8 cellular contexts compared by ENCODE assay signal in the genomic region with DNA sequence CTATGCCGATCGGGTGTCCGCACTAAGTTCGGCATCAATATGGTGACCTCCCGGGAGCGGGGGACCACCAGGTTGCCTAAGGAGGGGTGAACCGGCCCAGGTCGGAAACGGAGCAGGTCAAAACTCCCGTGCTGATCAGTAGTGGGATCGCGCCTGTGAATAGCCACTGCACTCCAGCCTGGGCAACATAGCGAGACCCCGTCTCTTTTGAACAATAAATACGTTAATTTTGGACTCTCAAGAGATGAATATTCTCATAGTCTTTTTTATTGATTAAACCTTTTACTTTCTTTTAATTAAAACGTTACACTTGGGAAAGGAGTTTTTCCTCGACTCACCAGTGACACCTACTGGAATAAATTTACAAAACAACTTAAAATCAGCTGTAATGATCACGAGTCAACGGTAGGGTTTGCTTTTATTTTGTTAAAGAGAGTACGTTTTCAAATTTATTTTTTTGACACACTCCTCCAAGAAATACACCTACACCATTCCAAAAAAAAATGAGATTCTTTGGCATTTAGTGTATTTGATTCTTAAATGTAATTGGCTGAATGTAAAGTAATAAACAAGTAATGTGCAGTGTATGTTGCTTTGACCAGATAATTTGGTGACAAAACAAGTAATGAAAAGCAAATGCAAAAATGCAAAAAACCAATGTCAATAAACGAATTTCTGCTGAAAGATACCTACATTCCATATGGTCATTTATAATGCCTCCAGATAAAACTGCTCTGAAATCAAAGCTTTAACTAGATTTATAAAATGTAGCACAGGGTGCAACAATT. TPM values are rescaled to one million over a fixed set of nuclear protein-coding genes. Genes with fewer than 3 reads are reported as not detected.
A peak's percentile ranks its signal among the peaks of the same experiment; 100 is the strongest.
DNase-seq lines count a peak whose midpoint lies in the region; ATAC-seq and TF ChIP-seq lines count a peak whose summit lies in the region.

No MANE protein-coding gene starts in this region.

- no peaks in the 10 kb centered on the region for H3K27me3 ChIP-seq in transverse colon

- H3K4me3 Mint-ChIP-seq in activated T-cell treated with anti-CD3 and anti-CD28 coated beads, Interleukin-2, amount 50 U/mL, for 4 hours, result peak overlapping the region; percentile 93
- peak overlapping the region; percentile 86 to 95 (median 94) for H3K4me3 Mint-ChIP-seq in nephron

- peak; percentile 30 for ATAC-seq in GM21447 (IDR thresholded peaks at IDR 0.05; ENCODE audit: unreplicated experiment)
- ATAC-seq in activated T-cell treated with anti-CD3 and anti-CD28 coated beads, Interleukin-2, amount 50 U/mL, for 4 hours, result peak; percentile 27 to 35

- TF ChIP-seq CTCF in fibroblast of mammary gland (conservative IDR thresholded peaks at IDR 0.05; ENCODE audit: control insufficient read depth, insufficient read depth, low read depth, low read length) (peak; percentile 70), nephron (IDR thresholded peaks at IDR 0.05; ENCODE audit: unreplicated experiment in 3 of 3) (peak; percentile 86 to 94 (median 87)), transverse colon (IDR thresholded peaks at IDR 0.05) (peak; percentile 77 to 98 (median 90))

- no peaks in the 10 kb centered on the region for H3K9me3 ChIP-seq in transverse colon

- H3K9me3 Mint-ChIP-seq in activated T-cell treated with anti-CD3 and anti-CD28 coated beads, Interleukin-2, amount 50 U/mL, for 4 hours, result no peaks in the 10 kb centered on the region
- no peaks in the 10 kb centered on the region for H3K9me3 Mint-ChIP-seq in nephron

- peak overlapping the region; percentile 93 to 97 (median 96) for H3K27ac ChIP-seq in transverse colon

- no peak for TF ChIP-seq EP300 in transverse colon (IDR thresholded peaks at IDR 0.05; ENCODE audit: low read depth)

- peaks cover 7 to 27% (median 23%) of the 10 kb centered on the region in 4 donors for H3K4me1 ChIP-seq in transverse colon

- peaks cover 0 to 5% (median 0%) of the 10 kb centered on the region in 4 donors for H3K36me3 ChIP-seq in transverse colon

- intact Hi-C loops in transverse colon (cut with DNase I; ENCODE audit: low total_unique reads), result no loop called here

- H3K4me3 ChIP-seq in fibroblast of mammary gland (ENCODE audit: control insufficient read depth, low read depth, low read length) (peak overlapping the region; percentile 33), transverse colon (peak overlapping the region in 3 of 4 donors; percentile 68 to 96 (median 75))

- in situ Hi-C loops in transverse colon (cut with MboI; ENCODE audit: low pct_ligation_motif_present in 1 of 4, low pct_unique_long_range_greater_than_20kb in 1 of 4, low sequenced_read_pairs in 3 of 4), result no loop called here

- 1% methylated on average over 7 to 14 of the region's 21 CpGs for WGBS in transverse colon (ENCODE audit: low coverage in 1 of 2), 2 donors

- H3K27ac Mint-ChIP-seq in nephron, result peak overlapping the region; percentile 95 to 99 (median 98)

- peaks cover 41% of the 10 kb centered on the region for H3K36me3 Mint-ChIP-seq in activated T-cell treated with anti-CD3 and anti-CD28 coated beads, Interleukin-2, amount 50 U/mL, for 4 hours (ENCODE audit: insufficient read depth)
- peaks cover 37% of the 10 kb centered on the region for H3K36me3 Mint-ChIP-seq in nephron (ENCODE audit: low read depth)

- peaks cover 1% of the 10 kb centered on the region for H3K27me3 Mint-ChIP-seq in activated T-cell treated with anti-CD3 and anti-CD28 coated beads, Interleukin-2, amount 50 U/mL, for 4 hours (ENCODE audit: low read depth)
- no peaks in the 10 kb centered on the region for H3K27me3 Mint-ChIP-seq in nephron (ENCODE audit: low read depth)

- TF ChIP-seq POLR2A in transverse colon (IDR thresholded peaks at IDR 0.05), result no peak

- peak; percentile 77 for DNase-seq in DMS53 (lab: John Stamatoyannopoulos, UW)
- DNase-seq in HS-5 (ENCODE audit: low read depth), result peak; percentile 81
- DNase-seq in NOMO-1 (lab: John Stamatoyannopoulos, UW; ENCODE audit: unreplicated experiment in 2 of 2), result peak; percentile 25 to 60
- peak; percentile 36 for DNase-seq in activated T-cell treated with anti-CD3 and anti-CD28 coated beads, Interleukin-2, amount 50 U/mL, for 4 hours
- DNase-seq in fibroblast of mammary gland (ENCODE audit: low read depth), result peak; percentile 82
- DNase-seq in transverse colon, result peak; percentile 27

- H3K4me1 Mint-ChIP-seq in activated T-cell treated with anti-CD3 and anti-CD28 coated beads, Interleukin-2, amount 50 U/mL, for 4 hours (ENCODE audit: low read depth), result peaks cover 28% of the 10 kb centered on the region
- peaks cover 29% of the 10 kb centered on the region for H3K4me1 Mint-ChIP-seq in nephron

RNA-seq across cellular contexts. Expression of gene RPS29, which starts 0.7 kb away (rescaled TPM):
- total RNA-seq in activated T-cell treated with anti-CD3 and anti-CD28 coated beads, Interleukin-2, amount 50 U/mL, for 4 hours, result 1,000 to 10,000 TPM; 2,303 to 2,539 (median 2,513) TPM
- total RNA-seq in transverse colon, result 1,000 to 10,000 TPM; 2,435 to 6,129 (median 4,291) TPM

RNA-seq across cellular contexts. Expression of gene LRR1, which starts 11.9 kb away (rescaled TPM):
- 10 to 100 TPM; 37.1 to 43.2 (median 42.2) TPM for total RNA-seq in activated T-cell treated with anti-CD3 and anti-CD28 coated beads, Interleukin-2, amount 50 U/mL, for 4 hours
- total RNA-seq in transverse colon, result 10 to 100 TPM in 2 of 4 donors, 1 to 10 TPM in 1, not detected in 1; 3.0 to 17.1 (median 12.4) TPM

RNA-seq across cellular contexts. Expression of gene RPL36AL, which starts 33.6 kb away (rescaled TPM):
- total RNA-seq in activated T-cell treated with anti-CD3 and anti-CD28 coated beads, Interleukin-2, amount 50 U/mL, for 4 hours, result 100 to 1,000 TPM; 294 to 316 (median 301) TPM
- total RNA-seq in transverse colon, result 100 to 1,000 TPM in 2 of 4 donors, 10 to 100 TPM in 2; 22.8 to 248 (median 137) TPM

RNA-seq across cellular contexts. Expression of gene MGAT2, which starts 33.7 kb away (rescaled TPM):
- 10 to 100 TPM; 53.8 to 55.0 (median 54.6) TPM for total RNA-seq in activated T-cell treated with anti-CD3 and anti-CD28 coated beads, Interleukin-2, amount 50 U/mL, for 4 hours
- 10 to 100 TPM; 24.3 to 62.3 (median 49.2) TPM for total RNA-seq in transverse colon

RNA-seq across cellular contexts. Expression of gene DNAAF2, which starts 48.2 kb away (rescaled TPM):
- 10 to 100 TPM; 17.0 to 18.9 (median 17.3) TPM for total RNA-seq in activated T-cell treated with anti-CD3 and anti-CD28 coated beads, Interleukin-2, amount 50 U/mL, for 4 hours
- 10 to 100 TPM in 3 of 4 donors, 1 to 10 TPM in 1; 9.6 to 21.7 (median 19.4) TPM for total RNA-seq in transverse colon

Comparison
In these comparisons a context has a peak if more than half of its experiments do, and no peak if none do; other contexts are left out.
1. Peak in every context shown above with its lines: DNase-seq, ATAC-seq, H3K4me3 ChIP-seq and H3K27ac ChIP-seq.
2. DNase-seq: peak in every context shown above with its lines; median percentile 82 in fibroblast of mammary gland; 81 in HS-5; 77 in DMS53; 42 in NOMO-1; 36 in activated T-cell treated with anti-CD3 and anti-CD28 coated beads, Interleukin-2, amount 50 U/mL, for 4 hours; 27 in transverse colon.